ENCODE assay signal across 4 cellular contexts in the genomic region with DNA sequence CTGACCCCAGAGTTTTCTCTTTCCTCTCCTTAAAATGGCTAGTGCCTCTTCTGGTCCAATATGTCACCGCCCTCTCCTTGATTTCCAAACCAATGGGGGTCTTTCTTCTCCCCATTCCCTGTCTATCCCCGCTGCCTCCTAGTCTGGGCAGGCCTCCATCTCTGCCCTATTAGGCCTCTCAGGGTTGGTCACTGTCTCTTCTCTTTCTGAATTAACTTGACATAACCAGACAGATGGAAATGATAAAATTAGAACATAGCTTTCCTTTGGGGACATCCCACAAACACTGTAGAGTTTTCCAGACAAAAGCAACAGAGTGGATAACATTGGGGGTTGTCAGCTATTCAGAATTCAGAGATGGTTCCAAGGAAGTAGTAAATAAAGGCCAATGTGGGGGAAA.
TF ChIP-seq lines count a peak whose summit lies in the region.

No MANE protein-coding gene starts in this region.

TF ChIP-seq in GM23338, 12 proteins besides CTCF, POLR2A, EP300 and RAD21 (continues in another document):
- TF ChIP-seq CREB1 (CRISPR knock-in tag; IDR thresholded peaks at IDR 0.05; ENCODE audit: low read depth) (no peak), EZH2 (IDR thresholded peaks at IDR 0.05; ENCODE audit: low read depth, unreplicated experiment) (no peak), POLR2AphosphoS5 (IDR thresholded peaks at IDR 0.05; ENCODE audit: low read depth) (no peak), REST (IDR thresholded peaks at IDR 0.05; ENCODE audit: unreplicated experiment) (no peak)

TF ChIP-seq in SK-N-SH treated with all-trans-retinoic acid at 6 μM for 48 hours, 23 proteins besides CTCF, POLR2A, EP300 and RAD21:
- no peak for TF ChIP-seq SNAI2 (CRISPR knock-in tag; IDR thresholded peaks at IDR 0.05)
- TF ChIP-seq ESRRG (CRISPR knock-in tag; IDR thresholded peaks at IDR 0.05) = no peak
- TF ChIP-seq RARB (CRISPR knock-in tag; IDR thresholded peaks at IDR 0.05) = no peak
- TF ChIP-seq ZNF70 (CRISPR knock-in tag; IDR thresholded peaks at IDR 0.05) = no peak
- no peak for TF ChIP-seq GLIS3 (CRISPR knock-in tag; IDR thresholded peaks at IDR 0.05)
- TF ChIP-seq ZFP3 (CRISPR knock-in tag; IDR thresholded peaks at IDR 0.05) = no peak
- no peak for TF ChIP-seq TOX (CRISPR knock-in tag; IDR thresholded peaks at IDR 0.05; ENCODE audit: borderline replicate concordance)
- TF ChIP-seq BACH2 (CRISPR knock-in tag; IDR thresholded peaks at IDR 0.05; ENCODE audit: borderline replicate concordance) = no peak
- no peak for TF ChIP-seq PATZ1 (CRISPR knock-in tag; IDR thresholded peaks at IDR 0.05; ENCODE audit: borderline replicate concordance)
- TF ChIP-seq TSHZ2 (CRISPR knock-in tag; IDR thresholded peaks at IDR 0.05) = no peak
TF ChIP-seq in SK-N-SH treated with all-trans-retinoic acid at 6 μM for 48 hours: peak in this region for 0.

TF ChIP-seq in H1, 55 proteins besides CTCF, POLR2A, EP300 and RAD21:
- no peak for TF ChIP-seq CHD7 (IDR thresholded peaks at IDR 0.05; ENCODE audit: insufficient replicate concordance, low read length)
- TF ChIP-seq TEAD4 (IDR thresholded peaks at IDR 0.05; ENCODE audit: low read depth, low read length) = no peak
- no peak for TF ChIP-seq JUND (IDR thresholded peaks at IDR 0.05; ENCODE audit: low read length)
- no peak for TF ChIP-seq MAFK (IDR thresholded peaks at IDR 0.05; ENCODE audit: low read depth, low read length)
- TF ChIP-seq CBX8 (IDR thresholded peaks at IDR 0.05; ENCODE audit: borderline replicate concordance, low read depth, low read length) = no peak

TF ChIP-seq in GM12891, 5 proteins besides CTCF, POLR2A, EP300 and RAD21:
- TF ChIP-seq POLR2AphosphoS5 (IDR thresholded peaks at IDR 0.05; ENCODE audit: low read depth, low read length) (no peak), SPI1 (IDR thresholded peaks at IDR 0.05; ENCODE audit: low read depth, low read length) (no peak), POU2F2 (IDR thresholded peaks at IDR 0.05; ENCODE audit: low read depth, low read length) (no peak), TAF1 (IDR thresholded peaks at IDR 0.05; ENCODE audit: low read depth, low read length) (no peak), PAX5 (IDR thresholded peaks at IDR 0.05; ENCODE audit: insufficient read depth, low read length, severe bottlenecking) (no peak)
